17 cellular contexts compared by ENCODE assay signal in genomic region chr12:84757978-84758377, GRCh38.
DNase-seq lines count a peak whose midpoint lies in the region; ATAC-seq, FAIRE-seq and TF ChIP-seq lines count a peak whose summit lies in the region.
"Had no signal": no experiment of that assay in that cellular context is flagged by ENCODE, and none has a peak within 500 bp of the region (broad histone marks: within the 10 kb centered on the region; RNA-seq: fewer than 3 reads in every experiment).

No MANE protein-coding gene starts in this region.

- no peak for TF ChIP-seq CTCF in Calu3 (IDR thresholded peaks at IDR 0.05; ENCODE audit: unreplicated experiment)
- TF ChIP-seq CTCF in bronchial epithelial cell (IDR thresholded peaks at IDR 0.05; ENCODE audit: insufficient read depth, low read length, severe bottlenecking), result no peak

- H3K36me3 Mint-ChIP-seq in Calu3 (ENCODE audit: insufficient read depth, unreplicated experiment), result no peaks in the 10 kb centered on the region
- no peaks in the 10 kb centered on the region for H3K36me3 Mint-ChIP-seq in activated T-helper 17 cell treated with anti-CD3 and anti-CD28 coated beads, Interleukin-2, amount 50 U/mL, for 72 hours (ENCODE audit: low read depth)

- H3K4me3 Mint-ChIP-seq in Calu3 (ENCODE audit: low read depth, unreplicated experiment), result no peak overlapping the region
- H3K4me3 Mint-ChIP-seq in activated T-helper 17 cell treated with anti-CD3 and anti-CD28 coated beads, Interleukin-2, amount 50 U/mL, for 72 hours, result no peak overlapping the region
- H3K4me3 Mint-ChIP-seq: activated T-helper 1 cell treated with anti-CD3 and anti-CD28 coated beads, Interleukin-12 subunit alpha, Interleukin-12 subunit beta, Interleukin-2, Interleukin-4 antibody, amounts not matched to agents 30 ng/mL and 10 ng/mL and 1 ng/mL, durations not matched to agents 14 hours and 24 hours and 36 hours; B cell; central memory CD8-positive, alpha-beta T cell had no signal

- no peaks in the 10 kb centered on the region for H3K27me3 ChIP-seq in bronchial epithelial cell (ENCODE audit: control insufficient read depth, insufficient read depth, low read length)
- H3K27me3 ChIP-seq: testis had no signal

- ATAC-seq in HG02798 (IDR thresholded peaks at IDR 0.05; ENCODE audit: poor library complexity, unreplicated experiment), result no peak
- no peak for ATAC-seq in activated T-helper 17 cell treated with anti-CD3 and anti-CD28 coated beads, Interleukin-2, amount 50 U/mL, for 72 hours (replicated peaks)

- CTCF ChIA-PET in Calu3 (lab: Charles Lee), result interaction anchor here (0.5 kb wide), 2 partner anchors 667 to 774 kb away, joined by 5 to 6 read pairs; no protein-coding TSS in a partner anchor

- BruUV-seq in Calu3 (replicated peaks; lab: Mats Ljungman, UMichigan), result no TSS peak

- intact Hi-C loops in Calu3 (cut with micrococcal nuclease; ENCODE audit: unreplicated experiment), result no loop called here

- H3K27ac Mint-ChIP-seq in Calu3 (ENCODE audit: unreplicated experiment), result no peak overlapping the region
- H3K27ac Mint-ChIP-seq in activated T-helper 17 cell treated with anti-CD3 and anti-CD28 coated beads, Interleukin-2, amount 50 U/mL, for 72 hours, result no peak overlapping the region
- H3K27ac Mint-ChIP-seq: activated T-helper 1 cell treated with anti-CD3 and anti-CD28 coated beads, Interleukin-12 subunit alpha, Interleukin-12 subunit beta, Interleukin-2, Interleukin-4 antibody, amounts not matched to agents 30 ng/mL and 10 ng/mL and 1 ng/mL, durations not matched to agents 14 hours and 24 hours and 36 hours; B cell had no signal

- FAIRE-seq in bronchial epithelial cell (lab: Jason Lieb, UNC), result no peak

- peaks cover 8% of the 10 kb centered on the region for H3K4me1 Mint-ChIP-seq in Calu3 (ENCODE audit: low read depth, unreplicated experiment)
- no peaks in the 10 kb centered on the region for H3K4me1 Mint-ChIP-seq in activated T-helper 17 cell treated with anti-CD3 and anti-CD28 coated beads, Interleukin-2, amount 50 U/mL, for 72 hours
- H3K4me1 Mint-ChIP-seq: B cell; central memory CD8-positive, alpha-beta T cell had no signal

- H3K9me3 Mint-ChIP-seq in Calu3 (ENCODE audit: low read depth, unreplicated experiment), result no peaks in the 10 kb centered on the region
- H3K9me3 Mint-ChIP-seq in activated T-helper 17 cell treated with anti-CD3 and anti-CD28 coated beads, Interleukin-2, amount 50 U/mL, for 72 hours, result peaks cover 5% of the 10 kb centered on the region
- H3K9me3 Mint-ChIP-seq: activated T-helper 1 cell treated with anti-CD3 and anti-CD28 coated beads, Interleukin-12 subunit alpha, Interleukin-12 subunit beta, Interleukin-2, Interleukin-4 antibody, amounts not matched to agents 30 ng/mL and 10 ng/mL and 1 ng/mL, durations not matched to agents 14 hours and 24 hours and 36 hours had no signal

- H3K4me3 ChIP-seq in bronchial epithelial cell (ENCODE audit: low read depth, low read length), result no peak overlapping the region
- H3K4me3 ChIP-seq: skin epidermis, testis had no signal

- no peaks in the 10 kb centered on the region for H3K27me3 Mint-ChIP-seq in Calu3 (ENCODE audit: unreplicated experiment)
- no peaks in the 10 kb centered on the region for H3K27me3 Mint-ChIP-seq in activated T-helper 17 cell treated with anti-CD3 and anti-CD28 coated beads, Interleukin-2, amount 50 U/mL, for 72 hours
- H3K27me3 Mint-ChIP-seq: B cell; central memory CD8-positive, alpha-beta T cell had no signal

- H3K36me3 ChIP-seq in bronchial epithelial cell (ENCODE audit: control insufficient read depth, insufficient read depth, low read length), result no peaks in the 10 kb centered on the region

- peak; percentile 9 for DNase-seq in Calu3
- DNase-seq in LHCN-M2 (ENCODE audit: low read depth), result peak; percentile 32
- peak; percentile 70 for DNase-seq in bronchial epithelial cell (ENCODE audit: low read depth)
- peak; percentile 63 for DNase-seq in islet precursor cell
- no peak for DNase-seq in dedifferentiated amniotic fluid mesenchymal stem cell (ENCODE audit: extremely low spot score)
- DNase-seq in NCI-H146 (lab: John Stamatoyannopoulos, UW), result no peak
- DNase-seq: effector memory CD4-positive, alpha-beta T cell; H7; NK-92 treated with Interleukin-12 subunit alpha and Interleukin-12 subunit beta, amount 100 ng/mL, for 24 hours; stimulated activated CD4-positive, alpha-beta T cell treated with anti-CD3 and anti-CD28 coated beads, Interleukin-4, amount 100 ng/mL, for 1 hour; testis had no signal

Comparison
In these comparisons a context has a peak if more than half of its experiments do, and no peak if none do; other contexts are left out.
1. DNase-seq: peak in Calu3 (single experiment), LHCN-M2 (single experiment), bronchial epithelial cell (single experiment) and islet precursor cell (single experiment); none in dedifferentiated amniotic fluid mesenchymal stem cell (single experiment) and NCI-H146 (single experiment).